In the genomic region with DNA sequence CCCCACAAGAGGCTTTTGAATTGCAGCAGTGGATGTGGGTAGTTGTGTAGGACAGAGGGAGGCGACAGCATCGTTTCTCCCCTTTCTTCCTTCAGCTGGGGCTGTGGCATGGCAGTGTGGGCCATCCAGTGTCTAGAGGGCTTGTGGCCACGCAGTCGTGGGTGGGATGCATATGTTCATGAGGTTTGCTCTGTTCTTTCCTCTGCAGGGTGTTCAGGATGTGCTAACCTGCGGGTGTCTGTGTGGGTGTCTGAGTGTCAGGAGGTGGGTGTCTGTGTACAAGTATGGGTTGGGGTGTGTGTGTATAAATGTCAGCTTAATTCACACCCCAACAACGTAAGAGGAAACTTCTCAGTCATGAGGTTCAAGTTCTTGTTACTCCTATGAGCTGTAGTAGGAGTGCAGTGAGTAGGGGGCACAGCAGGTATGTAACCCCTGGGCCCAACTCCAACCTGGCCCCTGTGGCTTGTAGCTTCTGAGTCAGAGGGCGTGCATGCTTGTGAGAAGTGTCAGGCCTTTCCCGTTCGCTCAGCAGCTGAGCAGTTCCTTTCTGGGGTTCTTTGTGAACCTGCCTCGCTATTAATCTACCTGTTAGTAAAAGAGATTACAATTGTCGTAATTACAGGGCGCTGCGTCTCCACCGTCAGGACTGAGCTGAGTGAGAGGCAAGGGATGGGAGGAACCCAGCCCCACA, we compare ENCODE assay signal across 9 cellular contexts. TPM values are rescaled to one million over a fixed set of nuclear protein-coding genes. Genes with fewer than 3 reads are reported as not detected.
DNase-seq lines count a peak whose midpoint lies in the region; ATAC-seq and TF ChIP-seq lines count a peak whose summit lies in the region.
"Had no signal": no experiment of that assay in that cellular context is flagged by ENCODE, and none has a peak within 500 bp of the region (broad histone marks: within the 10 kb centered on the region; RNA-seq: fewer than 3 reads in every experiment).

No MANE protein-coding gene starts in this region.

- intact Hi-C loops in gastrocnemius medialis (cut with DNase I; ENCODE audit: low total_unique reads) (no loop called here), A673 (cut with micrococcal nuclease; ENCODE audit: unreplicated experiment) (no loop called here)

- peaks cover 64% of the 10 kb centered on the region for H3K4me1 ChIP-seq in GM23248 (ENCODE audit: insufficient read depth)
- peaks cover 10 to 24% of the 10 kb centered on the region in 2 experiments; a peak in 2 of 4 replicates for H3K4me1 ChIP-seq in SK-N-SH (ENCODE audit: control insufficient read depth in 1 of 2, insufficient read depth in 2 of 2, low read depth in 1 of 2, low read length in 1 of 2)
- H3K4me1 ChIP-seq in gastrocnemius medialis, result peaks cover 88 to 100% of the 10 kb centered on the region in 2 donors
- H3K4me1 ChIP-seq in A673 (ENCODE audit: insufficient read depth, low read length, poor library complexity, severe bottlenecking), result peaks cover 19% of the 10 kb centered on the region

- H3K4me3 ChIP-seq in GM23248, result no peak overlapping the region
- no peak overlapping the region for H3K4me3 ChIP-seq in SK-N-SH (ENCODE audit: low read depth in 2 of 2, low read length in 1 of 2)
- no peak overlapping the region for H3K4me3 ChIP-seq in coronary artery
- no peak overlapping the region for H3K4me3 ChIP-seq in gastrocnemius medialis
- H3K4me3 ChIP-seq in A673 (ENCODE audit: low read depth, low read length, poor library complexity, severe bottlenecking), result no peak overlapping the region
- H3K4me3 ChIP-seq: testis had no signal

- H3F3A ChIP-seq in GM23248 (ENCODE audit: insufficient read depth) (peaks cover 27% of the 10 kb centered on the region; the same call in 1 of the 2 replicates), SK-N-SH (replicated peaks; ENCODE audit: insufficient read depth) (no peaks in the 10 kb centered on the region)

- H4K20me1 ChIP-seq in GM23248 (ENCODE audit: insufficient read depth) (no peaks in the 10 kb centered on the region), SK-N-SH (ENCODE audit: insufficient read depth) (no peaks in the 10 kb centered on the region)

- 30 to 34% methylated on average over 14 of the region's 14 CpGs for WGBS in GM23248 (ENCODE audit: low coverage in 1 of 2, low lambda C conversion rate in 2 of 2, missing lambda C conversion rate in 2 of 2), 2 experiments
- WGBS in SK-N-SH (ENCODE audit: low lambda C conversion rate), result 84% methylated on average over 14 of the region's 14 CpGs

- H3K9ac ChIP-seq in GM23248 (peak overlapping the region; percentile 14; the same call in 1 of the 2 replicates), SK-N-SH (no peak overlapping the region)

- H3K27me3 ChIP-seq in GM23248 (replicated peaks; ENCODE audit: insufficient read depth) (no peaks in the 10 kb centered on the region), SK-N-SH (ENCODE audit: insufficient read depth) (no peaks in the 10 kb centered on the region), gastrocnemius medialis (no peaks in the 10 kb centered on the region), A673 (replicated peaks; ENCODE audit: insufficient read depth, low read depth, low read length, poor library complexity) (no peaks in the 10 kb centered on the region)
- H3K27me3 ChIP-seq: testis had no signal

- no peaks in the 10 kb centered on the region for H3K36me3 ChIP-seq in GM23248 (ENCODE audit: low read depth)
- peaks cover 5 to 6% of the 10 kb centered on the region in 2 experiments for H3K36me3 ChIP-seq in SK-N-SH (replicated peaks in 1 of 2; ENCODE audit: control insufficient read depth in 1 of 2, insufficient read depth in 2 of 2, low read length in 1 of 2)
- H3K36me3 ChIP-seq in gastrocnemius medialis, result no peaks in the 10 kb centered on the region
- no peaks in the 10 kb centered on the region for H3K36me3 ChIP-seq in A673 (ENCODE audit: insufficient read depth, low read length, poor library complexity, severe bottlenecking)

- CTCF ChIA-PET in SK-N-SH (lab: Yijun Ruan, JAX) (interaction anchor here (1.4 to 4.1 kb wide), 7 partner anchors 11 to 79 kb away, joined by 3 to 28 read pairs (median 13); no protein-coding TSS in a partner anchor), A673 (lab: Charles Lee) (no interaction called here)

- no peaks in the 10 kb centered on the region for H3K9me3 ChIP-seq in GM23248 (ENCODE audit: low read depth)
- no peaks in the 10 kb centered on the region for H3K9me3 ChIP-seq in SK-N-SH
- no peaks in the 10 kb centered on the region for H3K9me3 ChIP-seq in gastrocnemius medialis
- no peaks in the 10 kb centered on the region for H3K9me3 ChIP-seq in A673 (ENCODE audit: low read depth, low read length, poor library complexity, severe bottlenecking)
- H3K9me3 ChIP-seq: testis had no signal

- peak; percentile 83 for DNase-seq in GM23248
- DNase-seq in SK-N-SH, result no peak
- DNase-seq in coronary artery (ENCODE audit: low spot score), result no peak
- DNase-seq in gastrocnemius medialis, result no peak
- no peak for DNase-seq in Kasumi-1 (lab: John Stamatoyannopoulos, UW)
- DNase-seq in activated naive CD4-positive, alpha-beta T cell treated with Interleukin-2 at 50 U/mL for 16 hours, result no peak
- DNase-seq in activated naive CD4-positive, alpha-beta T cell (lab: John Stamatoyannopoulos, UW), result no peak
- no peak for DNase-seq in A673 (ENCODE audit: low spot score)
- DNase-seq: testis had no signal

- no peak overlapping the region for H2AFZ ChIP-seq in GM23248
- no peak overlapping the region for H2AFZ ChIP-seq in SK-N-SH (ENCODE audit: low read depth)

- in situ Hi-C loops in GM23248 (cut with MboI) (no loop called here), gastrocnemius medialis (cut with MboI; ENCODE audit: low sequenced_read_pairs in 4 of 4) (no loop called here)

- peak overlapping the region; percentile 36 for H3K4me2 ChIP-seq in GM23248 (ENCODE audit: unreplicated experiment)
- no peak overlapping the region for H3K4me2 ChIP-seq in SK-N-SH

- TF ChIP-seq RAD21 in SK-N-SH (IDR thresholded peaks at IDR 0.05; ENCODE audit: low read length), result no peak

- peaks cover 100% of the 10 kb centered on the region for H3K79me2 ChIP-seq in GM23248 (ENCODE audit: insufficient read depth)
- H3K79me2 ChIP-seq in SK-N-SH (ENCODE audit: insufficient read depth), result peaks cover 70% of the 10 kb centered on the region

- ATAC-seq in gastrocnemius medialis, result no peak

- H3K27ac ChIP-seq in GM23248 (peak overlapping the region; percentile 68), SK-N-SH (ENCODE audit: low read depth in 2 of 2, low read length in 1 of 2) (no peak overlapping the region), coronary artery (peak overlapping the region; percentile 40 to 69), gastrocnemius medialis (peak overlapping the region; percentile 97 to 100 (median 99)), A673 (ENCODE audit: low read depth, low read length, poor library complexity, severe bottlenecking) (no peak overlapping the region)
- H3K27ac ChIP-seq: testis had no signal

- no TSS peak for BruUV-seq in A673 (replicated peaks; lab: Mats Ljungman, UMichigan)

- TF ChIP-seq CTCF in SK-N-SH (IDR thresholded peaks at IDR 0.05), result no peak
- no peak for TF ChIP-seq CTCF in coronary artery (IDR thresholded peaks at IDR 0.05)
- no peak for TF ChIP-seq CTCF in gastrocnemius medialis (IDR thresholded peaks at IDR 0.05 in 4 of 5, conservative IDR thresholded peaks at IDR 0.05 in 1 of 5)
- no peak for TF ChIP-seq CTCF in A673 (conservative IDR thresholded peaks at IDR 0.05; ENCODE audit: low read depth, low read length)

- H3K9me2 ChIP-seq in GM23248 (ENCODE audit: insufficient read depth), result no peaks in the 10 kb centered on the region
- H3K9me2 ChIP-seq in SK-N-SH, result no peaks in the 10 kb centered on the region

- no peak for TF ChIP-seq EP300 in SK-N-SH (IDR thresholded peaks at IDR 0.05; ENCODE audit: borderline replicate concordance in 1 of 2, low read depth in 1 of 2, low read length in 1 of 2)

- POLR2A ChIA-PET in SK-N-SH (lab: Yijun Ruan, JAX), result no interaction called here
- POLR2A ChIA-PET in A673 (lab: Charles Lee; ENCODE audit: low non-redundant PET), result no interaction called here

- TF ChIP-seq POLR2A in gastrocnemius medialis (IDR thresholded peaks at IDR 0.05), result no peak

TF ChIP-seq in SK-N-SH, 30 proteins besides CTCF, POLR2A, EP300 and RAD21 (continues in another document):
- TF ChIP-seq FOSL2 (IDR thresholded peaks at IDR 0.05; ENCODE audit: borderline replicate concordance, low read depth) (0 out of 2 replicates have a peak, but pooled peaks have one; percentile 40), SMC3 (IDR thresholded peaks at IDR 0.05; ENCODE audit: low read depth, low read length) (no peak), TAF1 (IDR thresholded peaks at IDR 0.05; ENCODE audit: borderline replicate concordance, low read depth, low read length) (no peak), MXI1 (IDR thresholded peaks at IDR 0.05; ENCODE audit: low read depth, low read length) (no peak), MEF2A (IDR thresholded peaks at IDR 0.05; ENCODE audit: borderline replicate concordance, low read depth) (no peak)

RNA-seq across cellular contexts. Expression of gene NFIX, which starts 49.0 kb away (rescaled TPM):
- total RNA-seq in GM23248 (2014; rRNA removed; shearing (Covaris generic)), result 71.0 and 81.4 TPM in 2 replicates
- polyA plus RNA-seq in GM23248 (2016; fragmentation: Nextera tagmentation; extraction: Ambion mirVana), result 59.2 and 60.8 TPM in 2 replicates
- polyA plus RNA-seq in SK-N-SH (2012; rRNA removed), result 5.1 and 14.8 TPM in 2 replicates
- 9.1 and 13.3 TPM in 2 replicates for polyA plus RNA-seq in SK-N-SH (2012; cell fraction: cytosol; rRNA removed)
- 14.0 and 14.9 TPM in 2 replicates for polyA plus RNA-seq in SK-N-SH (2012; cell fraction: nucleus; rRNA removed)
- 100 to 1,000 TPM in 2 of 4 donors, 10 to 100 TPM in 2; 31.9 to 128 (median 105) TPM for total RNA-seq in gastrocnemius medialis
- total RNA-seq in A673 (2021), result 69.7 and 77.9 TPM in 2 replicates

RNA-seq across cellular contexts. Expression of gene LYL1, which starts 58.4 kb away (rescaled TPM):
- total RNA-seq in GM23248 (2014; rRNA removed; shearing (Covaris generic)), result not detected in 2 replicates
- 0.18 TPM in 1 of 2 replicates, not detected in the other for polyA plus RNA-seq in GM23248 (2016; fragmentation: Nextera tagmentation; extraction: Ambion mirVana)
- polyA plus RNA-seq in SK-N-SH (2012; rRNA removed), result 1.1 and 2.2 TPM in 2 replicates
- polyA plus RNA-seq in SK-N-SH (2012; cell fraction: cytosol; rRNA removed), result 0.80 and 1.8 TPM in 2 replicates
- 3.7 and 4.9 TPM in 2 replicates for polyA plus RNA-seq in SK-N-SH (2012; cell fraction: nucleus; rRNA removed)
- total RNA-seq in gastrocnemius medialis, result 1 to 10 TPM; 2.6 to 5.0 (median 3.1) TPM
- total RNA-seq in A673 (2021), result not detected in 2 replicates

Comparison
In these comparisons a context has a peak if more than half of its experiments do, and no peak if none do; other contexts are left out.
1. H3K27ac ChIP-seq: peak in GM23248 (single experiment), coronary artery (2 of 2) and gastrocnemius medialis (4 of 4); none in SK-N-SH (0 of 2) and A673 (single experiment).